Comparison of ENCODE assay signal across 18 cellular contexts in genomic region chr11:116540645-116541044, GRCh38.
"Had no signal": no experiment of that assay in that cellular context is flagged by ENCODE, and none has a peak within 500 bp of the region (broad histone marks: within the 10 kb centered on the region; RNA-seq: fewer than 3 reads in every experiment).

No MANE protein-coding gene starts in this region.

- H3K27ac ChIP-seq: PC-9, Peyer's patch, SJSA1, SK-N-MC had no signal

- DNase-seq: KBM-7, NCI-H1092, NCI-H1105 treated with DMSO at 0.1 percent for 48 hours, NCI-H1417 treated with DMSO at 0.1 percent for 48 hours, NCI-H187, NCI-H2029, NCI-H2081 treated with DMSO at 0.1 percent for 48 hours, NCI-H2171 treated with DMSO at 0.1 percent for 48 hours, NCI-H345, NCI-H510A treated with DMSO at 0.1 percent for 48 hours, NCI-H526, NCI-H748 treated with DMSO at 0.1 percent for 48 hours, PC-9, SIG-M5 had no signal

- H3K4me1 ChIP-seq: Peyer's patch, SJSA1 had no signal

- H3K9me3 ChIP-seq: Peyer's patch, SJSA1 had no signal

- H3K36me3 ChIP-seq: Peyer's patch, SJSA1 had no signal

- H3K4me3 ChIP-seq: PC-9, Peyer's patch, SJSA1, SK-N-MC had no signal

- H3K27me3 ChIP-seq: Peyer's patch, SJSA1 had no signal

- ATAC-seq: Right ventricle myocardium inferior had no signal
